24 cellular contexts compared by ENCODE assay signal in the genomic region with DNA sequence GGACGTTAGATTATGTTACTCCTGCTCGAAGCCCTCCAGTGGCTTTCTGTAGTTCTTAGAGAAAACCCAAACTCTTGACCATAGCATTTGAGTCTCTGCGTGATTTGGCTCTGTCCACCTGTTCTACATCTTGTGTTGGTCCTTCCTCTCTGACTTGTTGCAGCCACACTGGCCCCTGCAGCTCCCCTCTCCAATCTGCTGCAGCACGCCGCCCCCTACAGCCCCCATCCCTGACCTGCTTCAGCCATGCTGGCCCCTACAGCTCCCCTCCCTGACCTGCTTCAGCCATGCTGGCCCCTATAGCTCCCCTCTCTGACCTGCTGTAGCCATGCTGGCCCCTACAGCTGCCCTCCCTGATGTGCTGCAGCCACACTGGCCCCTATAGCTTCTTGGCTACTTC. TPM values are rescaled to one million over a fixed set of nuclear protein-coding genes. Genes with fewer than 3 reads are reported as not detected.
"Had no signal": no experiment of that assay in that cellular context is flagged by ENCODE, and none has a peak within 500 bp of the region (broad histone marks: within the 10 kb centered on the region; RNA-seq: fewer than 3 reads in every experiment).

No MANE protein-coding gene starts in this region.

- H3K4me3 ChIP-seq: colonic mucosa, right lobe of liver, thoracic aorta, upper lobe of left lung had no signal

- H3K27me3 ChIP-seq: brain microvascular endothelial cell, colonic mucosa, right lobe of liver, upper lobe of left lung had no signal

- H3K27me3 Mint-ChIP-seq: activated CD4-positive, alpha-beta memory T cell treated with anti-CD3 and anti-CD28 coated beads for 36 hours; activated CD8-positive, alpha-beta memory T cell treated with anti-CD3 and anti-CD28 coated beads, Interleukin-2, amount 10 ng/mL, durations not matched to agents 7 days and 5 days; activated naive CD4-positive, alpha-beta T cell treated with anti-CD3 and anti-CD28 coated beads, Interleukin-2, amount 10 ng/mL, durations not matched to agents 7 days and 5 days; naive thymus-derived CD8-positive, alpha-beta T cell; stimulated activated naive B cell treated with anti-CD40 and anti-IgM and Interleukin-4, amounts not matched to agents 10 μg/mL and 1 μg/mL and 100 μg/mL, for 72 hours had no signal

- H3K27ac ChIP-seq: brain microvascular endothelial cell, colonic mucosa, parathyroid adenoma, right lobe of liver, thoracic aorta, upper lobe of left lung, VCaP had no signal

- H3K4me1 Mint-ChIP-seq: activated CD8-positive, alpha-beta memory T cell treated with anti-CD3 and anti-CD28 coated beads, Interleukin-2, amount 10 ng/mL, durations not matched to agents 7 days and 5 days; activated naive CD4-positive, alpha-beta T cell treated with anti-CD3 and anti-CD28 coated beads, Interleukin-2, amount 10 ng/mL, durations not matched to agents 7 days and 5 days; stimulated activated naive B cell treated with anti-CD40 and anti-IgM and Interleukin-4, amounts not matched to agents 10 μg/mL and 1 μg/mL and 100 μg/mL, for 72 hours had no signal

- ATAC-seq: activated CD8-positive, alpha-beta memory T cell treated with anti-CD3 and anti-CD28 coated beads, Interleukin-2, amount 10 ng/mL, durations not matched to agents 7 days and 5 days; naive thymus-derived CD8-positive, alpha-beta T cell; stimulated activated naive B cell treated with anti-CD40 and anti-IgM and Interleukin-4, amounts not matched to agents 10 μg/mL and 1 μg/mL and 100 μg/mL, for 72 hours had no signal

- DNase-seq: activated CD4-positive, alpha-beta memory T cell treated with anti-CD3 and anti-CD28 coated beads for 36 hours; activated CD4-positive, alpha-beta T cell treated with anti-CD3 and anti-CD28 coated beads for 4 hours; activated CD8-positive, alpha-beta memory T cell treated with anti-CD3 and anti-CD28 coated beads, Interleukin-2, amount 10 ng/mL, durations not matched to agents 7 days and 5 days; activated naive CD4-positive, alpha-beta T cell treated with anti-CD3 and anti-CD28 coated beads, Interleukin-2, amount 10 ng/mL, durations not matched to agents 7 days and 5 days; activated T-cell treated with anti-CD3 and anti-CD28 coated beads, Interleukin-2, amount 50 U/mL, for 1 hour; aorta; brain microvascular endothelial cell; central memory CD4-positive, alpha-beta T cell; colonic mucosa; head of caudate nucleus; naive thymus-derived CD8-positive, alpha-beta T cell; right lobe of liver; small intestine; stimulated activated CD4-positive, alpha-beta T cell treated with anti-CD3 and anti-CD28 coated beads, Interleukin-15, amount 100 ng/mL, for 24 hours; stimulated activated CD4-positive, alpha-beta T cell treated with anti-CD3 and anti-CD28 coated beads, Interleukin-4, amount 100 ng/mL, for 24 hours; stimulated activated naive B cell treated with anti-CD40 and anti-IgM and Interleukin-4, amounts not matched to agents 10 μg/mL and 1 μg/mL and 100 μg/mL, for 72 hours; T-helper 2 cell had no signal

- H3K9me3 Mint-ChIP-seq: activated CD4-positive, alpha-beta memory T cell treated with anti-CD3 and anti-CD28 coated beads for 36 hours; activated naive CD4-positive, alpha-beta T cell treated with anti-CD3 and anti-CD28 coated beads, Interleukin-2, amount 10 ng/mL, durations not matched to agents 7 days and 5 days; naive thymus-derived CD8-positive, alpha-beta T cell; stimulated activated naive B cell treated with anti-CD40 and anti-IgM and Interleukin-4, amounts not matched to agents 10 μg/mL and 1 μg/mL and 100 μg/mL, for 72 hours had no signal

- H3K9me3 ChIP-seq: colonic mucosa, right lobe of liver, thoracic aorta, upper lobe of left lung had no signal

- H3K27ac Mint-ChIP-seq: activated CD4-positive, alpha-beta memory T cell treated with anti-CD3 and anti-CD28 coated beads for 36 hours; activated CD8-positive, alpha-beta memory T cell treated with anti-CD3 and anti-CD28 coated beads, Interleukin-2, amount 10 ng/mL, durations not matched to agents 7 days and 5 days; activated naive CD4-positive, alpha-beta T cell treated with anti-CD3 and anti-CD28 coated beads, Interleukin-2, amount 10 ng/mL, durations not matched to agents 7 days and 5 days; stimulated activated naive B cell treated with anti-CD40 and anti-IgM and Interleukin-4, amounts not matched to agents 10 μg/mL and 1 μg/mL and 100 μg/mL, for 72 hours had no signal

- H3K4me1 ChIP-seq: colonic mucosa, right lobe of liver, upper lobe of left lung had no signal

- H3K4me3 Mint-ChIP-seq: activated CD4-positive, alpha-beta memory T cell treated with anti-CD3 and anti-CD28 coated beads for 36 hours; activated CD8-positive, alpha-beta memory T cell treated with anti-CD3 and anti-CD28 coated beads, Interleukin-2, amount 10 ng/mL, durations not matched to agents 7 days and 5 days; activated naive CD4-positive, alpha-beta T cell treated with anti-CD3 and anti-CD28 coated beads, Interleukin-2, amount 10 ng/mL, durations not matched to agents 7 days and 5 days; naive thymus-derived CD8-positive, alpha-beta T cell; stimulated activated naive B cell treated with anti-CD40 and anti-IgM and Interleukin-4, amounts not matched to agents 10 μg/mL and 1 μg/mL and 100 μg/mL, for 72 hours had no signal

- H3K9ac ChIP-seq: parathyroid adenoma had no signal

- FAIRE-seq: endometrium, frontal cortex, small intestine had no signal

- H2AFZ ChIP-seq: parathyroid adenoma had no signal

RNA-seq across cellular contexts. Expression of a gene that starts 37.8 kb away (rescaled TPM):
- total RNA-seq: activated CD4-positive, alpha-beta memory T cell treated with anti-CD3 and anti-CD28 coated beads for 36 hours; activated CD8-positive, alpha-beta memory T cell treated with anti-CD3 and anti-CD28 coated beads, Interleukin-2, amount 10 ng/mL, durations not matched to agents 7 days and 5 days; liver; naive thymus-derived CD8-positive, alpha-beta T cell; right lobe of liver had no signal
- polyA plus RNA-seq: liver; naive thymus-derived CD8-positive, alpha-beta T cell had no signal
